Comparison of ENCODE assay signal across 13 cellular contexts in the genomic region with DNA sequence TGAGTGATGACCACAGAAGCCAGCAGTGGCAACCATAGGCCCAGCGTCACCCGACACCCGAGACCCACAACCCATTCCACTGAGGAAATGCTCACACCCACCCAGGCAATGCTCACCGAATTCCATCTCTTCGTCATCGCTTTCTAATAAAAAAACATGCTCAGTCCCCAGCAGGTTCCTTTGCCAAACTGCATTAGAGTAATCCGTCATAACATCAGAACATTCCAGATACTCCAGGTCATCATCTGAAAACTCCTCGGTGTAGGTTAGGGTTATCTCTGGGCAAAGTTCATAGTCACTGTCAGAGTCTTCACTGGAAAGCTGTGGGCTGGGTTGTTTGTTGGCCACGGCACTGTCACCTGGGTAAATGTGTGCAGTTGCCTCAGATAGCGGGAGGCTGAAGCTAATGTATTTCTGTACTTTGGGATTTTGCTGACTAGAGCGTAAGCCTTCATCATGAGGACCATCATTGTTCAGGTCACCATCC. TPM values are rescaled to one million over a fixed set of nuclear protein-coding genes. Genes with fewer than 3 reads are reported as not detected.
DNase-seq lines count a peak whose midpoint lies in the region; ATAC-seq, FAIRE-seq and TF ChIP-seq lines count a peak whose summit lies in the region.
"Had no signal": no experiment of that assay in that cellular context is flagged by ENCODE, and none has a peak within 500 bp of the region (broad histone marks: within the 10 kb centered on the region; RNA-seq: fewer than 3 reads in every experiment).

No MANE protein-coding gene starts in this region.

- H2AK5ac ChIP-seq in H1 (ENCODE audit: low read depth, low read length) = no peak overlapping the region; the same call in 1 of the 2 replicates

- H3K23me2 ChIP-seq in H1 (ENCODE audit: low read depth, low read length) = no peaks in the 10 kb centered on the region

- peak overlapping the region; percentile 38; the same call in 1 of the 2 replicates for H2BK20ac ChIP-seq in H1 (ENCODE audit: low read length)

- H4K5ac ChIP-seq in H1 (ENCODE audit: insufficient read length, low read depth, low read length) = no peak overlapping the region

- H2AFZ ChIP-seq in H1 (ENCODE audit: low read length) (no peak overlapping the region), neuron (ENCODE audit: low read depth, low read length) (no peak overlapping the region)

- no peak overlapping the region for H3K56ac ChIP-seq in H1 (replicated peaks; ENCODE audit: insufficient read length, low read depth, low read length)

- no peak overlapping the region for H3K4me2 ChIP-seq in H1 (ENCODE audit: insufficient read depth in 1 of 2, low read depth in 2 of 2, low read length in 2 of 2)

- H3K4me1 ChIP-seq in H1 (replicated peaks in 1 of 4; ENCODE audit: control insufficient read depth in 3 of 4, insufficient read depth in 4 of 4, low read length in 3 of 4) (peaks cover 3 to 24% (median 17%) of the 10 kb centered on the region in 4 experiments), neuron (ENCODE audit: insufficient read depth, low read length) (peaks cover 75% of the 10 kb centered on the region), pancreas (no peaks in the 10 kb centered on the region)

- H3K9me3 ChIP-seq in H1 (ENCODE audit: insufficient read depth in 2 of 2, low read depth in 1 of 2, low read length in 1 of 2) = peaks cover 2 to 3% of the 10 kb centered on the region in 2 experiments; a peak in 1 of 4 replicates
- H3K9me3 ChIP-seq in neuron (ENCODE audit: low read length) = peaks cover 5% of the 10 kb centered on the region
- no peaks in the 10 kb centered on the region for H3K9me3 ChIP-seq in pancreas
- H3K9me3 ChIP-seq: heart right ventricle had no signal

- no peak overlapping the region for H2BK15ac ChIP-seq in H1 (ENCODE audit: low read length)

- H4K91ac ChIP-seq in H1 (replicated peaks; ENCODE audit: insufficient read length, low read length) = peak overlapping the region; percentile 50

- H3K79me2 ChIP-seq in H1 (ENCODE audit: control insufficient read depth in 1 of 2, insufficient read depth in 2 of 2, low read length in 2 of 2) = no peaks in the 10 kb centered on the region

- no peak overlapping the region for H3K27ac ChIP-seq in H1 (ENCODE audit: low read depth, low read length)
- no peak overlapping the region for H3K27ac ChIP-seq in pancreas

- TF ChIP-seq EP300 in H1 (IDR thresholded peaks at IDR 0.05; ENCODE audit: borderline replicate concordance in 1 of 2, low read depth in 2 of 2, low read length in 2 of 2) = no peak

- no peak overlapping the region for H3K4ac ChIP-seq in H1 (replicated peaks; ENCODE audit: insufficient read length, low read depth, low read length)

- TF ChIP-seq RAD21 in H1 (IDR thresholded peaks at IDR 0.05 in 1 of 2, conservative IDR thresholded peaks at IDR 0.05 in 1 of 2; ENCODE audit: low read depth in 2 of 2, low read length in 2 of 2) = no peak

- no peak for TF ChIP-seq POLR2A in H1 (IDR thresholded peaks at IDR 0.05; ENCODE audit: control extremely low read depth in 1 of 2, low read depth in 2 of 2, low read length in 2 of 2)

- H3K79me1 ChIP-seq in H1 (ENCODE audit: low read depth, low read length) = no peaks in the 10 kb centered on the region

- H3K4me3 ChIP-seq in BJ (ENCODE audit: low read depth, low read length) (peak overlapping the region; percentile 57), H1 (ENCODE audit: extremely low read depth in 1 of 4, insufficient read depth in 2 of 4, low read depth in 3 of 4, low read length in 4 of 4) (no peak overlapping the region), neuron (ENCODE audit: low read length) (peak overlapping the region; percentile 60), pancreas (no peak overlapping the region)
- H3K4me3 ChIP-seq: heart right ventricle had no signal

- no peak overlapping the region for H3K18ac ChIP-seq in H1 (ENCODE audit: extremely low read depth, low read length)

- intact Hi-C loops in pancreas (cut with DNase I) = no loop called here

- H2BK12ac ChIP-seq in H1 (ENCODE audit: low read depth, low read length) = peak overlapping the region; percentile 54; the same call in 1 of the 2 replicates

- no peak overlapping the region for H3K9ac ChIP-seq in H1 (replicated peaks in 1 of 4; ENCODE audit: extremely low read depth in 1 of 4, low read depth in 3 of 4, low read length in 3 of 4)

- no peak for ATAC-seq in HG03095 (IDR thresholded peaks at IDR 0.05; ENCODE audit: unreplicated experiment)
- ATAC-seq in pancreas = no peak

- DNase-seq in BJ (ENCODE audit: low read depth) = peak; percentile 83
- DNase-seq in HTR-8/SVneo (ENCODE audit: insufficient read length, low spot score) = peak; percentile 51
- no peak for DNase-seq in H1 (ENCODE audit: low read depth in 1 of 2, low spot score in 2 of 2)
- DNase-seq in SK-N-DZ (ENCODE audit: low spot score) = no peak
- no peak for DNase-seq in pancreas
- DNase-seq in NK-92 (lab: John Stamatoyannopoulos, UW; ENCODE audit: unreplicated experiment) = no peak
- DNase-seq: activated CD8-positive, alpha-beta memory T cell treated with anti-CD3 and anti-CD28 coated beads, Interleukin-2, amount 50 U/mL, for 4 hours; DMS53; heart right ventricle; NCI-H1105 had no signal

- POLR2A ChIA-PET in BJ (lab: Charles Lee) = no interaction called here
- POLR2A ChIA-PET in H1 (lab: Charles Lee; ENCODE audit: partially characterized antibody) = interaction anchor here (1.9 kb wide), 1 partner anchor 91 kb away, joined by 4 read pairs; no protein-coding TSS in a partner anchor

- no peak overlapping the region for H2BK120ac ChIP-seq in H1 (replicated peaks; ENCODE audit: low read depth, low read length)

- no peak overlapping the region for H3K14ac ChIP-seq in H1 (ENCODE audit: insufficient read length)

- H2BK5ac ChIP-seq in H1 (ENCODE audit: low read depth, low read length) = no peak overlapping the region

- no peak overlapping the region for H3K23ac ChIP-seq in H1 (ENCODE audit: insufficient read length)

- H3K27me3 ChIP-seq in BJ (ENCODE audit: control insufficient read depth, insufficient read depth, low read length) (no peaks in the 10 kb centered on the region), H1 (replicated peaks in 1 of 4; ENCODE audit: control insufficient read depth in 3 of 4, extremely low read depth in 1 of 4, insufficient read depth in 3 of 4, low read length in 3 of 4) (no peaks in the 10 kb centered on the region), neuron (ENCODE audit: insufficient read depth, low read length) (no peaks in the 10 kb centered on the region), pancreas (no peaks in the 10 kb centered on the region)
- H3K27me3 ChIP-seq: heart right ventricle had no signal

- H4K20me1 ChIP-seq in H1 (replicated peaks in 1 of 2; ENCODE audit: control insufficient read depth in 1 of 2, insufficient read depth in 2 of 2, low read length in 2 of 2) = no peaks in the 10 kb centered on the region

- TF ChIP-seq CTCF in BJ (IDR thresholded peaks at IDR 0.05; ENCODE audit: insufficient read depth, low read depth, low read length) (no peak), H1 (IDR thresholded peaks at IDR 0.05; ENCODE audit: control extremely low read depth in 1 of 3, insufficient read depth in 1 of 3, low read depth in 1 of 3, low read length in 3 of 3) (no peak), pancreas (IDR thresholded peaks at IDR 0.05) (no peak)

- CTCF ChIA-PET in BJ (lab: Yijun Ruan, JAX) (interaction anchor here (0.6 kb wide), 1 partner anchor 9 kb away, joined by 3 read pairs; no protein-coding TSS in a partner anchor), H1 (lab: Charles Lee; ENCODE audit: partially characterized antibody) (interaction anchor here (0.7 to 1.3 kb wide), 2 partner anchors 39 to 40 kb away, joined by 3 to 4 read pairs; no protein-coding TSS in a partner anchor)

- H3K36me3 ChIP-seq in BJ (ENCODE audit: control insufficient read depth, insufficient read depth, low read length) = peaks cover 2% of the 10 kb centered on the region; the same call in 1 of the 2 replicates
- no peaks in the 10 kb centered on the region for H3K36me3 ChIP-seq in H1 (ENCODE audit: control insufficient read depth in 2 of 4, insufficient read depth in 4 of 4, low read length in 3 of 4)
- peaks cover 6% of the 10 kb centered on the region for H3K36me3 ChIP-seq in neuron (ENCODE audit: insufficient read depth, low read length)
- no peaks in the 10 kb centered on the region for H3K36me3 ChIP-seq in pancreas

- no peak overlapping the region for H4K8ac ChIP-seq in H1 (ENCODE audit: extremely low read depth, insufficient read depth, low read length)

- 87% methylated on average over 11 of the region's 11 CpGs; no CpG with 5 or more reads in 1 of the 2 experiments for WGBS in H1 (ENCODE audit: extremely low coverage in 1 of 2, insufficient coverage in 1 of 2, insufficient read length in 1 of 2, insufficient replicate concordance in 2 of 2, low coverage in 1 of 2, low lambda C conversion rate in 2 of 2, missing lambda C conversion rate in 1 of 2), 2 experiments
- 74 to 81% methylated on average over 11 of the region's 11 CpGs for WGBS in pancreas, 2 donors

- FAIRE-seq in HTR-8/SVneo (lab: Jason Lieb, UNC) (peak; percentile 62), H1 (lab: Jason Lieb, UNC) (no peak), pancreas (lab: Jason Lieb, UNC) (no peak)

TF ChIP-seq in H1, 55 proteins besides CTCF, POLR2A, EP300 and RAD21 (continues in another document):
- no peak for TF ChIP-seq KDM5A (IDR thresholded peaks at IDR 0.05; ENCODE audit: low read length)
- no peak for TF ChIP-seq SP1 (IDR thresholded peaks at IDR 0.05; ENCODE audit: low read depth, low read length)
- TF ChIP-seq MAFK (IDR thresholded peaks at IDR 0.05; ENCODE audit: low read depth, low read length) = no peak
- TF ChIP-seq ASH2L (IDR thresholded peaks at IDR 0.05; ENCODE audit: low read length) = no peak
- TF ChIP-seq SAP30 (IDR thresholded peaks at IDR 0.05; ENCODE audit: insufficient read depth, insufficient replicate concordance, low read length) = no peak
- no peak for TF ChIP-seq CEBPB (IDR thresholded peaks at IDR 0.05; ENCODE audit: low read depth, low read length)
- TF ChIP-seq TEAD4 (IDR thresholded peaks at IDR 0.05; ENCODE audit: low read depth, low read length) = no peak

RNA-seq across cellular contexts. Expression of gene ALPK2, which starts 49.3 kb away (rescaled TPM):
- polyA plus RNA-seq in BJ (2011; rRNA removed) (81.8 and 107 TPM in 2 replicates), H1 (2011; rRNA removed) (0.09 and 0.13 TPM in 2 replicates), pancreas (under 1 TPM; 0.02 to 0.08 TPM)
- 80.1 and 95.0 TPM in 2 replicates for polyA minus RNA-seq in BJ (2011; rRNA and poly(A)+ RNA removed)
- total RNA-seq in H1 (2021; fragmentation: NEBNext Ultra II Directional; extraction: Animal tissue kit (Norgen Biotek cat#: 25700)) = 0.38 and 0.41 TPM in 2 replicates
- 0.31 TPM for polyA plus RNA-seq in H1 (2011; cell fraction: cytosol; rRNA removed)
- polyA plus RNA-seq in H1 (2011; cell fraction: nucleus; rRNA removed) = 0.19 TPM
- 0.15 to 0.65 TPM (median 0.39 TPM) in 4 replicates for polyA plus RNA-seq in H1 (2012, experiment 1 of 2)
- not detected for polyA plus RNA-seq in H1 (2012, experiment 2 of 2)
- polyA plus RNA-seq in H1 (2013, experiment 1 of 2) = 0.12 TPM
- polyA plus RNA-seq in H1 (2013, experiment 2 of 2) = 0.28 TPM
- polyA minus RNA-seq in H1 (2011; rRNA and poly(A)+ RNA removed) = 0.49 and 0.54 TPM in 2 replicates
- polyA minus RNA-seq in H1 (2011; cell fraction: cytosol; rRNA and poly(A)+ RNA removed) = 1.6 TPM
- polyA minus RNA-seq in H1 (2011; cell fraction: nucleus; rRNA and poly(A)+ RNA removed) = 1.3 TPM
- polyA plus RNA-seq in SK-N-DZ (2014; cell fraction: cytosol; rRNA removed) = 1.8 and 2.7 TPM in 2 replicates
- polyA plus RNA-seq in SK-N-DZ (2014; cell fraction: nucleus; rRNA removed) = 3.2 and 5.6 TPM in 2 replicates
- under 1 TPM in 5 of 6 donors, not detected in 1; 0.06 to 0.44 (median 0.12) TPM for total RNA-seq in pancreas
- total RNA-seq: T-helper 2 cell treated with Interferon-gamma antibody and Interleukin-4, amounts not matched to agents 100 ng/mL and 5 ng/mL, for 36 hours had no signal

Comparison
In these comparisons a context has a peak if more than half of its experiments do, and no peak if none do; other contexts are left out.
1. DNase-seq: peak in BJ (single experiment) and HTR-8/SVneo (single experiment); none in H1 (0 of 2), SK-N-DZ (single experiment), pancreas (0 of 6) and NK-92 (single experiment).
2. H3K4me3 ChIP-seq: peak in BJ (single experiment) and neuron (single experiment); none in H1 (0 of 4) and pancreas (0 of 4).
3. RNA of gene ALPK2, which starts 49.3 kb away (polyA plus RNA-seq): 81.8 to 107 TPM in BJ; 0.09 to 0.65 TPM in H1 and 0.02 to 0.08 TPM in pancreas; every median in the first group is over 10 times any median in the second.